In genomic region chrX:45765281-45765680, GRCh38 we compare ENCODE assay signal across 15 cellular contexts.
DNase-seq lines count a peak whose midpoint lies in the region; ATAC-seq, FAIRE-seq and TF ChIP-seq lines count a peak whose summit lies in the region.
"Had no signal": no experiment of that assay in that cellular context is flagged by ENCODE, and none has a peak within 500 bp of the region (broad histone marks: within the 10 kb centered on the region; RNA-seq: fewer than 3 reads in every experiment).

No MANE protein-coding gene starts in this region.

- peak overlapping the region; percentile 94 for H3K4me2 ChIP-seq in astrocyte (ENCODE audit: low read length)
- H3K4me2 ChIP-seq: neural progenitor cell had no signal

- peaks cover 3% of the 10 kb centered on the region for H3K36me3 Mint-ChIP-seq in IgD-negative memory B cell
- H3K36me3 Mint-ChIP-seq in astrocyte (ENCODE audit: low read depth, unreplicated experiment) = peaks cover 6% of the 10 kb centered on the region
- no peaks in the 10 kb centered on the region for H3K36me3 Mint-ChIP-seq in naive B cell

- ATAC-seq in naive B cell (ENCODE audit: low read depth in 2 of 2) = no peak
- ATAC-seq in left lobe of liver = no peak

- peak overlapping the region; percentile 63 for H3K27ac ChIP-seq in astrocyte (ENCODE audit: low read depth, low read length)
- H3K27ac ChIP-seq: 22Rv1, neural progenitor cell had no signal

- peaks cover 37% of the 10 kb centered on the region for H4K20me1 ChIP-seq in astrocyte (ENCODE audit: insufficient read depth, low read length)

- H3K27me3 Mint-ChIP-seq in IgD-negative memory B cell (peaks cover 3% of the 10 kb centered on the region), astrocyte (ENCODE audit: low read depth, unreplicated experiment) (no peaks in the 10 kb centered on the region), naive B cell (no peaks in the 10 kb centered on the region)

- peaks cover 50% of the 10 kb centered on the region for H3K36me3 ChIP-seq in astrocyte (ENCODE audit: insufficient read depth, low read length)
- H3K36me3 ChIP-seq: neural progenitor cell had no signal

- H3K4me1 Mint-ChIP-seq in IgD-negative memory B cell = peaks cover 33 to 60% (median 41%) of the 10 kb centered on the region in 3 donors
- H3K4me1 Mint-ChIP-seq in astrocyte (ENCODE audit: low read depth, unreplicated experiment) = peaks cover 32% of the 10 kb centered on the region
- H3K4me1 Mint-ChIP-seq in naive B cell = peaks cover 23 to 52% (median 42%) of the 10 kb centered on the region in 3 donors

- peaks cover 34% of the 10 kb centered on the region for H3K4me1 ChIP-seq in astrocyte (ENCODE audit: insufficient read depth, low read length)
- H3K4me1 ChIP-seq: neural progenitor cell had no signal

- H3K27ac Mint-ChIP-seq in IgD-negative memory B cell (peak overlapping the region in 2 of 3 donors; percentile 16 to 76), astrocyte (ENCODE audit: unreplicated experiment) (peak overlapping the region; percentile 42), naive B cell (peak overlapping the region in 5 of 6 donors; percentile 39 to 94 (median 50))
- H3K27ac Mint-ChIP-seq: neural progenitor cell had no signal

- no peaks in the 10 kb centered on the region for H3K9me3 ChIP-seq in astrocyte (ENCODE audit: insufficient read depth, low read depth, low read length)

- TF ChIP-seq CTCF in astrocyte (IDR thresholded peaks at IDR 0.05; ENCODE audit: insufficient read depth, low read depth, low read length) = no peak

- DNase-seq in SIG-M5 treated with dmso at 0.1 percent for 504 hours (lab: John Stamatoyannopoulos, UW; ENCODE audit: unreplicated experiment) (peak; percentile 22), SIG-M5 (lab: John Stamatoyannopoulos, UW) (no peak), astrocyte (ENCODE audit: low read depth) (no peak), naive B cell (no peak), left lobe of liver (ENCODE audit: low spot score) (no peak), HTR-8/SVneo (ENCODE audit: insufficient read length, low spot score) (no peak), SHP77 (lab: John Stamatoyannopoulos, UW) (no peak)
- DNase-seq: activated CD8-positive, alpha-beta memory T cell treated with anti-CD3 and anti-CD28 coated beads for 24 hours; kidney; NCI-H1417; NCI-H526 had no signal

- H3K9ac ChIP-seq in astrocyte (ENCODE audit: low read length) = peak overlapping the region; percentile 100
- H3K9ac ChIP-seq: neural progenitor cell had no signal

- H3K79me2 ChIP-seq in astrocyte (ENCODE audit: insufficient read depth, low read length) = peaks cover 98% of the 10 kb centered on the region

- peak overlapping the region; percentile 93 for H3K4me3 ChIP-seq in astrocyte (ENCODE audit: insufficient read depth, low read depth, low read length)
- H3K4me3 ChIP-seq: neural progenitor cell had no signal

- H3K4me3 Mint-ChIP-seq in IgD-negative memory B cell = peak overlapping the region in 3 of 4 donors; percentile 69 to 87 (median 72)
- peak overlapping the region; percentile 57 for H3K4me3 Mint-ChIP-seq in astrocyte (ENCODE audit: unreplicated experiment)
- peak overlapping the region in 5 of 8 donors; percentile 9 to 44 (median 21) for H3K4me3 Mint-ChIP-seq in naive B cell
- H3K4me3 Mint-ChIP-seq: neural progenitor cell had no signal

- FAIRE-seq in astrocyte (lab: Jason Lieb, UNC) (peak; percentile 9), HTR-8/SVneo (lab: Jason Lieb, UNC) (no peak)
- FAIRE-seq: bronchial epithelial cell had no signal

- no peak overlapping the region for H2AFZ ChIP-seq in astrocyte (ENCODE audit: low read depth, low read length)
- H2AFZ ChIP-seq: neural progenitor cell had no signal

- no peaks in the 10 kb centered on the region for H3K27me3 ChIP-seq in astrocyte (ENCODE audit: insufficient read depth, low read length)
- H3K27me3 ChIP-seq: neural progenitor cell had no signal

- no peaks in the 10 kb centered on the region for H3K9me3 Mint-ChIP-seq in IgD-negative memory B cell
- H3K9me3 Mint-ChIP-seq in astrocyte (ENCODE audit: unreplicated experiment) = no peaks in the 10 kb centered on the region
- no peaks in the 10 kb centered on the region for H3K9me3 Mint-ChIP-seq in naive B cell
- H3K9me3 Mint-ChIP-seq: neural progenitor cell had no signal

Comparison
In these comparisons a context has a peak if more than half of its experiments do, and no peak if none do; other contexts are left out.
1. H3K4me3 Mint-ChIP-seq: peak in every context shown above with its lines; median percentile 72 in IgD-negative memory B cell; 57 in astrocyte; 21 in naive B cell.